Comparison of ENCODE assay signal across 13 cellular contexts in genomic region chr16:81718637-81719036, GRCh38.
A peak's percentile ranks its signal among the peaks of the same experiment; 100 is the strongest.
DNase-seq lines count a peak whose midpoint lies in the region; ATAC-seq, FAIRE-seq and TF ChIP-seq lines count a peak whose summit lies in the region.
"Had no signal": no experiment of that assay in that cellular context is flagged by ENCODE, and none has a peak within 500 bp of the region (broad histone marks: within the 10 kb centered on the region; RNA-seq: fewer than 3 reads in every experiment).

No MANE protein-coding gene starts in this region.

- H3K9ac ChIP-seq in H1 (replicated peaks in 1 of 4; ENCODE audit: extremely low read depth in 1 of 4, low read depth in 3 of 4, low read length in 3 of 4) = no peak overlapping the region

- no peak for TF ChIP-seq RAD21 in H1 (IDR thresholded peaks at IDR 0.05 in 1 of 2, conservative IDR thresholded peaks at IDR 0.05 in 1 of 2; ENCODE audit: low read depth in 2 of 2, low read length in 2 of 2)

- peak overlapping the region; percentile 91 for H3K27ac Mint-ChIP-seq in activated CD8-positive, alpha-beta memory T cell treated with anti-CD3 and anti-CD28 coated beads, Interleukin-2, amount 10 ng/mL, durations not matched to agents 7 days and 5 days
- H3K27ac Mint-ChIP-seq in T-cell = peak overlapping the region; percentile 88 to 96
- peak overlapping the region; percentile 53 for H3K27ac Mint-ChIP-seq in stimulated activated naive B cell treated with anti-CD40 and anti-IgM and Interleukin-4, amounts not matched to agents 10 μg/mL and 1 μg/mL and 100 μg/mL, for 72 hours

- peaks cover 0 to 3% of the 10 kb centered on the region in 2 experiments; a peak in 1 of 4 replicates for H3K9me3 ChIP-seq in H1 (ENCODE audit: insufficient read depth in 2 of 2, low read depth in 1 of 2, low read length in 1 of 2)

- H4K20me1 ChIP-seq in H1 (replicated peaks in 1 of 2; ENCODE audit: control insufficient read depth in 1 of 2, insufficient read depth in 2 of 2, low read length in 2 of 2) = no peaks in the 10 kb centered on the region

- no peak for TF ChIP-seq CTCF in H1 (IDR thresholded peaks at IDR 0.05; ENCODE audit: control extremely low read depth in 1 of 3, insufficient read depth in 1 of 3, low read depth in 1 of 3, low read length in 3 of 3)

- H3K79me2 ChIP-seq in H1 (ENCODE audit: control insufficient read depth in 1 of 2, insufficient read depth in 2 of 2, low read length in 2 of 2) = no peaks in the 10 kb centered on the region

- H3K4me1 Mint-ChIP-seq in activated CD8-positive, alpha-beta memory T cell treated with anti-CD3 and anti-CD28 coated beads, Interleukin-2, amount 10 ng/mL, durations not matched to agents 7 days and 5 days = peaks cover 50% of the 10 kb centered on the region
- H3K4me1 Mint-ChIP-seq in T-cell = peaks cover 51 to 62% (median 58%) of the 10 kb centered on the region in 3 donors
- peaks cover 36 to 49% of the 10 kb centered on the region in 2 donors for H3K4me1 Mint-ChIP-seq in stimulated activated naive B cell treated with anti-CD40 and anti-IgM and Interleukin-4, amounts not matched to agents 10 μg/mL and 1 μg/mL and 100 μg/mL, for 72 hours

- H3K27ac ChIP-seq in H1 (ENCODE audit: low read depth, low read length) = no peak overlapping the region

- H3K79me1 ChIP-seq in H1 (ENCODE audit: low read depth, low read length) = no peaks in the 10 kb centered on the region

- TF ChIP-seq POLR2A in H1 (IDR thresholded peaks at IDR 0.05; ENCODE audit: control extremely low read depth in 1 of 2, low read depth in 2 of 2, low read length in 2 of 2) = no peak

- H3K4ac ChIP-seq in H1 (replicated peaks; ENCODE audit: insufficient read length, low read depth, low read length) = no peak overlapping the region

- H3K4me1 ChIP-seq in H1 (replicated peaks in 1 of 4; ENCODE audit: control insufficient read depth in 3 of 4, insufficient read depth in 4 of 4, low read length in 3 of 4) = peaks cover 0 to 22% (median 10%) of the 10 kb centered on the region in 4 experiments; a peak in 4 of 7 replicates

- H3K27me3 Mint-ChIP-seq in activated CD8-positive, alpha-beta memory T cell treated with anti-CD3 and anti-CD28 coated beads, Interleukin-2, amount 10 ng/mL, durations not matched to agents 7 days and 5 days = no peaks in the 10 kb centered on the region
- no peaks in the 10 kb centered on the region for H3K27me3 Mint-ChIP-seq in T-cell
- no peaks in the 10 kb centered on the region for H3K27me3 Mint-ChIP-seq in stimulated activated naive B cell treated with anti-CD40 and anti-IgM and Interleukin-4, amounts not matched to agents 10 μg/mL and 1 μg/mL and 100 μg/mL, for 72 hours

- H3K4me3 Mint-ChIP-seq in activated CD8-positive, alpha-beta memory T cell treated with anti-CD3 and anti-CD28 coated beads, Interleukin-2, amount 10 ng/mL, durations not matched to agents 7 days and 5 days = peak overlapping the region; percentile 49
- H3K4me3 Mint-ChIP-seq in T-cell = peak overlapping the region; percentile 71 to 81 (median 76)
- no peak overlapping the region for H3K4me3 Mint-ChIP-seq in stimulated activated naive B cell treated with anti-CD40 and anti-IgM and Interleukin-4, amounts not matched to agents 10 μg/mL and 1 μg/mL and 100 μg/mL, for 72 hours

- POLR2A ChIA-PET in T-cell (lab: Charles Lee) (interaction anchor here in 1 of 2 donors (0.6 kb wide), 1 partner anchor 315 kb away, joined by 4 read pairs; no protein-coding TSS in a partner anchor), H1 (lab: Charles Lee; ENCODE audit: partially characterized antibody) (no interaction called here)

- H4K8ac ChIP-seq in H1 (ENCODE audit: extremely low read depth, insufficient read depth, low read length) = no peak overlapping the region

- no peak overlapping the region for H3K18ac ChIP-seq in H1 (ENCODE audit: extremely low read depth, low read length)

- H2AFZ ChIP-seq in H1 (ENCODE audit: low read length) = peak overlapping the region; percentile 9; the same call in 1 of the 2 replicates

- CTCF ChIA-PET in activated CD8-positive, alpha-beta memory T cell treated with anti-CD3 and anti-CD28 coated beads, Interleukin-2, amount 10 ng/mL, durations not matched to agents 7 days and 5 days (lab: Charles Lee) = interaction anchor here (0.9 to 2.8 kb wide), 5 partner anchors 12 to 354 kb away, joined by 3 to 19 read pairs (median 5); no protein-coding TSS in a partner anchor
- CTCF ChIA-PET in T-cell (lab: Charles Lee) = interaction anchor here (0.6 to 1.5 kb wide), 4 partner anchors 11 to 453 kb away, joined by 3 to 4 read pairs (median 3); no protein-coding TSS in a partner anchor
- CTCF ChIA-PET in H1 (lab: Charles Lee; ENCODE audit: partially characterized antibody) = interaction anchor here (1.0 to 3.4 kb wide), 6 partner anchors 12 to 315 kb away, joined by 3 to 22 read pairs (median 7); no protein-coding TSS in a partner anchor

- no peak overlapping the region for H3K56ac ChIP-seq in H1 (replicated peaks; ENCODE audit: insufficient read length, low read depth, low read length)

- no peaks in the 10 kb centered on the region for H3K36me3 ChIP-seq in H1 (ENCODE audit: control insufficient read depth in 2 of 4, insufficient read depth in 4 of 4, low read length in 3 of 4)
- H3K36me3 ChIP-seq: left lung had no signal

- H3K9me3 Mint-ChIP-seq in activated CD8-positive, alpha-beta memory T cell treated with anti-CD3 and anti-CD28 coated beads, Interleukin-2, amount 10 ng/mL, durations not matched to agents 7 days and 5 days (ENCODE audit: low read depth) = no peaks in the 10 kb centered on the region
- peaks cover 0 to 5% (median 0%) of the 10 kb centered on the region in 3 donors for H3K9me3 Mint-ChIP-seq in T-cell
- peaks cover 5 to 16% of the 10 kb centered on the region in 2 donors for H3K9me3 Mint-ChIP-seq in stimulated activated naive B cell treated with anti-CD40 and anti-IgM and Interleukin-4, amounts not matched to agents 10 μg/mL and 1 μg/mL and 100 μg/mL, for 72 hours

- H3K36me3 Mint-ChIP-seq in activated CD8-positive, alpha-beta memory T cell treated with anti-CD3 and anti-CD28 coated beads, Interleukin-2, amount 10 ng/mL, durations not matched to agents 7 days and 5 days = peaks cover 7% of the 10 kb centered on the region
- peaks cover 3% of the 10 kb centered on the region for H3K36me3 Mint-ChIP-seq in T-cell
- H3K36me3 Mint-ChIP-seq in stimulated activated naive B cell treated with anti-CD40 and anti-IgM and Interleukin-4, amounts not matched to agents 10 μg/mL and 1 μg/mL and 100 μg/mL, for 72 hours = peaks cover 2 to 5% of the 10 kb centered on the region in 2 donors

- H4K91ac ChIP-seq in H1 (replicated peaks; ENCODE audit: insufficient read length, low read length) = no peak overlapping the region

- ATAC-seq in activated CD8-positive, alpha-beta memory T cell treated with anti-CD3 and anti-CD28 coated beads, Interleukin-2, amount 10 ng/mL, durations not matched to agents 7 days and 5 days = peak; percentile 21
- ATAC-seq in T-cell (replicated peaks in 1 of 4) (peak; percentile 18 to 22 (median 20)), GM19324 (IDR thresholded peaks at IDR 0.05; ENCODE audit: low FRiP score, unreplicated experiment) (no peak), GM18511 (IDR thresholded peaks at IDR 0.05; ENCODE audit: unreplicated experiment) (no peak)
- no peak for ATAC-seq in stimulated activated naive B cell treated with anti-CD40 and anti-IgM and Interleukin-4, amounts not matched to agents 10 μg/mL and 1 μg/mL and 100 μg/mL, for 72 hours (replicated peaks)
- ATAC-seq: left lung had no signal

- no peak overlapping the region for H3K14ac ChIP-seq in H1 (ENCODE audit: insufficient read length)

- H2BK120ac ChIP-seq in H1 (replicated peaks; ENCODE audit: low read depth, low read length) = no peak overlapping the region

- TF ChIP-seq EP300 in H1 (IDR thresholded peaks at IDR 0.05; ENCODE audit: borderline replicate concordance in 1 of 2, low read depth in 2 of 2, low read length in 2 of 2) = no peak

- no peaks in the 10 kb centered on the region for H3K23me2 ChIP-seq in H1 (ENCODE audit: low read depth, low read length)

- no peak overlapping the region for H3K23ac ChIP-seq in H1 (ENCODE audit: insufficient read length)

- peak; percentile 48 for DNase-seq in activated CD8-positive, alpha-beta memory T cell treated with anti-CD3 and anti-CD28 coated beads, Interleukin-2, amount 10 ng/mL, durations not matched to agents 7 days and 5 days
- DNase-seq in activated CD8-positive, alpha-beta memory T cell treated with anti-CD3 and anti-CD28 coated beads for 24 hours = no peak
- no peak for DNase-seq in T-cell
- no peak for DNase-seq in H1 (ENCODE audit: low read depth in 1 of 2, low spot score in 2 of 2)
- no peak for DNase-seq in stimulated activated naive B cell treated with anti-CD40 and anti-IgM and Interleukin-4, amounts not matched to agents 10 μg/mL and 1 μg/mL and 100 μg/mL, for 72 hours
- DNase-seq in urothelium cell line (ENCODE audit: low spot score) = no peak
- DNase-seq: ACHN, foreskin fibroblast, left lung, NCI-H2029 had no signal

- WGBS in H1 (ENCODE audit: extremely low coverage in 1 of 2, insufficient coverage in 1 of 2, insufficient read length in 1 of 2, insufficient replicate concordance in 2 of 2, low coverage in 1 of 2, low lambda C conversion rate in 2 of 2, missing lambda C conversion rate in 1 of 2), 2 experiments = 86% methylated on average over 5 of the region's 5 CpGs; no CpG with 5 or more reads in 1 of the 2 experiments

- peak overlapping the region; percentile 94 for H2BK12ac ChIP-seq in H1 (ENCODE audit: low read depth, low read length)

- FAIRE-seq in H1 (lab: Jason Lieb, UNC) (no peak), urothelium cell line (lab: Jason Lieb, UNC) (no peak)
- FAIRE-seq: bronchial epithelial cell had no signal

- H4K5ac ChIP-seq in H1 (ENCODE audit: insufficient read length, low read depth, low read length) = no peak overlapping the region

- H2AK5ac ChIP-seq in H1 (ENCODE audit: low read depth, low read length) = peak overlapping the region; percentile 78; the same call in 1 of the 2 replicates

- H2BK5ac ChIP-seq in H1 (ENCODE audit: low read depth, low read length) = peak overlapping the region; percentile 66; the same call in 1 of the 2 replicates

- no peak overlapping the region for H2BK20ac ChIP-seq in H1 (ENCODE audit: low read length)

- H3K27me3 ChIP-seq in H1 (replicated peaks in 1 of 4; ENCODE audit: control insufficient read depth in 3 of 4, extremely low read depth in 1 of 4, insufficient read depth in 3 of 4, low read length in 3 of 4) = 0 out of 7 replicates have a peak, but pooled peaks cover 0 to 2% (median 0%) of the 10 kb centered on the region in 4 experiments
- H3K27me3 ChIP-seq: left lung had no signal

- no peak overlapping the region for H3K4me2 ChIP-seq in H1 (ENCODE audit: insufficient read depth in 1 of 2, low read depth in 2 of 2, low read length in 2 of 2)

- peak overlapping the region; percentile 75; the same call in 1 of the 2 replicates for H2BK15ac ChIP-seq in H1 (ENCODE audit: low read length)

- no peak overlapping the region for H3K4me3 ChIP-seq in H1 (ENCODE audit: extremely low read depth in 1 of 4, insufficient read depth in 2 of 4, low read depth in 3 of 4, low read length in 4 of 4)
- H3K4me3 ChIP-seq: left lung had no signal

TF ChIP-seq in H1, 55 proteins besides CTCF, POLR2A, EP300 and RAD21 (continues in another document):
- TF ChIP-seq CBX5 (IDR thresholded peaks at IDR 0.05; ENCODE audit: low read depth, low read length) = no peak
- no peak for TF ChIP-seq POLR2AphosphoS5 (IDR thresholded peaks at IDR 0.05; ENCODE audit: low read depth, low read length)
- no peak for TF ChIP-seq KDM1A (IDR thresholded peaks at IDR 0.05; ENCODE audit: borderline replicate concordance, low read length)
- no peak for TF ChIP-seq ASH2L (IDR thresholded peaks at IDR 0.05; ENCODE audit: low read length)

Comparison
In these comparisons a context has a peak if more than half of its experiments do, and no peak if none do; other contexts are left out.
1. ATAC-seq: peak in activated CD8-positive, alpha-beta memory T cell treated with anti-CD3 and anti-CD28 coated beads, Interleukin-2, amount 10 ng/mL, durations not matched to agents 7 days and 5 days (single experiment) and T-cell (4 of 4); none in stimulated activated naive B cell treated with anti-CD40 and anti-IgM and Interleukin-4, amounts not matched to agents 10 μg/mL and 1 μg/mL and 100 μg/mL, for 72 hours (0 of 2), GM19324 (single experiment) and GM18511 (single experiment).
2. H3K4me3 Mint-ChIP-seq: peak in activated CD8-positive, alpha-beta memory T cell treated with anti-CD3 and anti-CD28 coated beads, Interleukin-2, amount 10 ng/mL, durations not matched to agents 7 days and 5 days (single experiment) and T-cell (3 of 3); none in stimulated activated naive B cell treated with anti-CD40 and anti-IgM and Interleukin-4, amounts not matched to agents 10 μg/mL and 1 μg/mL and 100 μg/mL, for 72 hours (0 of 2).
3. Peak in every context shown above with its lines, with median percentiles within 50 percentile points of each other: H3K27ac Mint-ChIP-seq.